1 cellular context compared by ENCODE assay signal in genomic region chr3:78887608-78888011, GRCh38.
TF ChIP-seq lines count a peak whose summit lies in the region.

No MANE protein-coding gene starts in this region.

TF ChIP-seq in WTC11, 78 proteins besides CTCF, POLR2A, EP300 and RAD21 (continued from another document):
- TF ChIP-seq, protein P1, sequence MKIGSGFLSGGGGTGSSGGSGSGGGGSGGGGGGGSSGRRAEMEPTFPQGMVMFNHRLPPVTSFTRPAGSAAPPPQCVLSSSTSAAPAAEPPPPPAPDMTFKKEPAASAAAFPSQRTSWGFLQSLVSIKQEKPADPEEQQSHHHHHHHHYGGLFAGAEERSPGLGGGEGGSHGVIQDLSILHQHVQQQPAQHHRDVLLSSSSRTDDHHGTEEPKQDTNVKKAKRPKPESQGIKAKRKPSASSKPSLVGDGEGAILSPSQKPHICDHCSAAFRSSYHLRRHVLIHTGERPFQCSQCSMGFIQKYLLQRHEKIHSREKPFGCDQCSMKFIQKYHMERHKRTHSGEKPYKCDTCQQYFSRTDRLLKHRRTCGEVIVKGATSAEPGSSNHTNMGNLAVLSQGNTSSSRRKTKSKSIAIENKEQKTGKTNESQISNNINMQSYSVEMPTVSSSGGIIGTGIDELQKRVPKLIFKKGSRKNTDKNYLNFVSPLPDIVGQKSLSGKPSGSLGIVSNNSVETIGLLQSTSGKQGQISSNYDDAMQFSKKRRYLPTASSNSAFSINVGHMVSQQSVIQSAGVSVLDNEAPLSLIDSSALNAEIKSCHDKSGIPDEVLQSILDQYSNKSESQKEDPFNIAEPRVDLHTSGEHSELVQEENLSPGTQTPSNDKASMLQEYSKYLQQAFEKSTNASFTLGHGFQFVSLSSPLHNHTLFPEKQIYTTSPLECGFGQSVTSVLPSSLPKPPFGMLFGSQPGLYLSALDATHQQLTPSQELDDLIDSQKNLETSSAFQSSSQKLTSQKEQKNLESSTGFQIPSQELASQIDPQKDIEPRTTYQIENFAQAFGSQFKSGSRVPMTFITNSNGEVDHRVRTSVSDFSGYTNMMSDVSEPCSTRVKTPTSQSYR (CRISPR knock-in tag; IDR thresholded peaks at IDR 0.05): no peak
- no peak for TF ChIP-seq EMX1 (CRISPR knock-in tag; IDR thresholded peaks at IDR 0.05)
- TF ChIP-seq, protein P2, sequence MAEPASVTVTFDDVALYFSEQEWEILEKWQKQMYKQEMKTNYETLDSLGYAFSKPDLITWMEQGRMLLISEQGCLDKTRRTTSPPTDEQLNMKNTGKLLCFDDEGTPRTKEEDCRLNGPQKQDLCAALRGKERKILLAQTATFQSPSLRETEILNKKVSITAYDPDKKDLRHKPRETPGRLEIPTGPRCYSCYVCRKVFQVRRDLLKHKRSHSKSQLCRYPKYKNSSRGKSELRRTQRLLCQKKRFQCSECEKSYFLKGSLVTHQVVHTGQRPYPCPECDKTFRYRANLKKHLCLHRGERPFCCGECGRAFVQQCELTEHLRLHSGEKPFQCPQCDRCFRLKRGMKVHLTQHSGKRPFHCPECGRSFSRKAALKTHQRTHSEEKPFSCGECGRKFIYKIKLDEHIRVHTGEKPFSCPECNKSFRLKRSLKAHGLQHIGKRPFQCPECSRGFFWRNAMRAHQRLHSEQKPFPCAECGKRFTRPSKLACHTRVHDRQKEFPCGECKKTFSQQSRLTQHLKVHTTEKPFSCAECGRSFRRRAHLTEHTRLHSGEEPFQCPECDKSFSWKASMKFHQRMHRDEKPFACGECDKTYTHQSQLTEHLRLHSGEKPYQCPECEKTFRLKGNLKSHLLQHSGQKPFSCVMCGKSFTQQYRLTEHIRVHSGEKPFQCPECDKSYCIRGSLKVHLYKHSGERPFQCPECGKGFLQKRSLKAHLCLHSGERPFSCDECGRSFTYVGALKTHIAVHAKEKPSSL (CRISPR knock-in tag; conservative IDR thresholded peaks at IDR 0.05): no peak
- TF ChIP-seq TP53 (CRISPR knock-in tag; IDR thresholded peaks at IDR 0.05): no peak
- no peak for TF ChIP-seq ZNF423 (CRISPR knock-in tag; IDR thresholded peaks at IDR 0.05)
- no peak for TF ChIP-seq NR3C1 (CRISPR knock-in tag; conservative IDR thresholded peaks at IDR 0.05; ENCODE audit: low read depth)
- TF ChIP-seq, protein P3, sequence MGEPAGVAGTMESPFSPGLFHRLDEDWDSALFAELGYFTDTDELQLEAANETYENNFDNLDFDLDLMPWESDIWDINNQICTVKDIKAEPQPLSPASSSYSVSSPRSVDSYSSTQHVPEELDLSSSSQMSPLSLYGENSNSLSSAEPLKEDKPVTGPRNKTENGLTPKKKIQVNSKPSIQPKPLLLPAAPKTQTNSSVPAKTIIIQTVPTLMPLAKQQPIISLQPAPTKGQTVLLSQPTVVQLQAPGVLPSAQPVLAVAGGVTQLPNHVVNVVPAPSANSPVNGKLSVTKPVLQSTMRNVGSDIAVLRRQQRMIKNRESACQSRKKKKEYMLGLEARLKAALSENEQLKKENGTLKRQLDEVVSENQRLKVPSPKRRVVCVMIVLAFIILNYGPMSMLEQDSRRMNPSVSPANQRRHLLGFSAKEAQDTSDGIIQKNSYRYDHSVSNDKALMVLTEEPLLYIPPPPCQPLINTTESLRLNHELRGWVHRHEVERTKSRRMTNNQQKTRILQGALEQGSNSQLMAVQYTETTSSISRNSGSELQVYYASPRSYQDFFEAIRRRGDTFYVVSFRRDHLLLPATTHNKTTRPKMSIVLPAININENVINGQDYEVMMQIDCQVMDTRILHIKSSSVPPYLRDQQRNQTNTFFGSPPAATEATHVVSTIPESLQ (CRISPR knock-in tag; IDR thresholded peaks at IDR 0.05): no peak
- no peak for TF ChIP-seq NFE2L1 (CRISPR knock-in tag; IDR thresholded peaks at IDR 0.05)
- TF ChIP-seq, protein P4, sequence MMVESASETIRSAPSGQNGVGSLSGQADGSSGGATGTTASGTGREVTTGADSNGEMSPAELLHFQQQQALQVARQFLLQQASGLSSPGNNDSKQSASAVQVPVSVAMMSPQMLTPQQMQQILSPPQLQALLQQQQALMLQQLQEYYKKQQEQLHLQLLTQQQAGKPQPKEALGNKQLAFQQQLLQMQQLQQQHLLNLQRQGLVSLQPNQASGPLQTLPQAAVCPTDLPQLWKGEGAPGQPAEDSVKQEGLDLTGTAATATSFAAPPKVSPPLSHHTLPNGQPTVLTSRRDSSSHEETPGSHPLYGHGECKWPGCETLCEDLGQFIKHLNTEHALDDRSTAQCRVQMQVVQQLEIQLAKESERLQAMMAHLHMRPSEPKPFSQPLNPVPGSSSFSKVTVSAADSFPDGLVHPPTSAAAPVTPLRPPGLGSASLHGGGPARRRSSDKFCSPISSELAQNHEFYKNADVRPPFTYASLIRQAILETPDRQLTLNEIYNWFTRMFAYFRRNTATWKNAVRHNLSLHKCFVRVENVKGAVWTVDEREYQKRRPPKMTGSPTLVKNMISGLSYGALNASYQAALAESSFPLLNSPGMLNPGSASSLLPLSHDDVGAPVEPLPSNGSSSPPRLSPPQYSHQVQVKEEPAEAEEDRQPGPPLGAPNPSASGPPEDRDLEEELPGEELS (CRISPR knock-in tag; IDR thresholded peaks at IDR 0.05): no peak
- no peak for TF ChIP-seq TCF7 (CRISPR knock-in tag; IDR thresholded peaks at IDR 0.05; ENCODE audit: low read depth)
- TF ChIP-seq ERG (CRISPR knock-in tag; IDR thresholded peaks at IDR 0.05): no peak
- no peak for TF ChIP-seq NR1H2 (CRISPR knock-in tag; IDR thresholded peaks at IDR 0.05)
